In the genomic region with DNA sequence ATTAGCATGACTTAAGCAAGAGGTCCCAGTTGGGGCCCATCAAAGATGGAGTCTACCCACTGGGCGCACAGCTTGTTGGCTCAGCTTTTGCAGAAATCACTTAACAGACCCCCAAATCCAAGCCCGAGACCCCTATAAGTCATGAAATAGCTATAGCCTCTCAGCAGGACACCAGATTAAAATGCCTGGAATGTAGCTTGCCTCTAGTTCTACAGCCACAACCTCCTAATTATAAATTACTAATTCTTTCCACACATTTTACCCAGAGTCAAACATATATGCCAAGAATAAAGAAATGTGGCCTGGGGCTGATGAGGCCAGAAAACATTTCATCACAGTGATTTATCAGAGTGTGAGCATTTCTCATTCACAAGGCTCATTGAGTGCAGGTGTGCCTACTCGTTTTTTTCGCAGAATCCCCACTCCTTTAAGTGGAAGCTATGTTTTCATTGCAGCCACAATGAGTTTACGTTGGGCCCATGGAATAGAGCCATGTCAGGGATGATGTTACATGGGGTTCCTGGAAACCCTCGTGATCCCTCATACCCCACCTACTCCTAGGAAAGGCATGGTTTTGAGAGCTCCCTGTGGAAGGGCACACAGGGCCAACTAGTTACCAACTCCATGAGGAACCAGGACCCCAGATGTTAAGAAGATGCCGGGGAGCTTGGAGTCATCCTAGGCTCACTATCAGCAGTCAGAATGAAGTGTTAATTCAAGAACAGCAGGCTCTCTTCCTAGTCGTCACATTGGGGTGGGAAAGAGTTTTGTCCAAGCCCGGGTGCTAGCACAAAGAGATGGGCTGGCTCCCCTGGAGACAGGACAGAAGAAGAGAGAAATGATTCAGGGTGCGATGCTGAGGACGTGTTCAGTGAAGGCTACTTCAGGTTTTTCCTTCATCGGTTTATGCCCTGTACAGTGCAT, we compare ENCODE assay signal across 11 cellular contexts.
"Had no signal": no experiment of that assay in that cellular context is flagged by ENCODE, and none has a peak within 500 bp of the region (broad histone marks: within the 10 kb centered on the region; RNA-seq: fewer than 3 reads in every experiment).

No MANE protein-coding gene starts in this region.

- H2AFZ ChIP-seq: neural progenitor cell had no signal

- H3K9ac ChIP-seq: neural progenitor cell had no signal

- H3K27ac Mint-ChIP-seq: activated CD4-positive, alpha-beta memory T cell treated with anti-CD3 and anti-CD28 coated beads, Interleukin-2, amount 10 ng/mL, durations not matched to agents 7 days and 5 days; activated naive CD4-positive, alpha-beta T cell treated with anti-CD3 and anti-CD28 coated beads, Interleukin-2, amount 50 U/mL, for 24 hours; neural progenitor cell had no signal

- H3K4me3 Mint-ChIP-seq: activated CD4-positive, alpha-beta memory T cell treated with anti-CD3 and anti-CD28 coated beads, Interleukin-2, amount 10 ng/mL, durations not matched to agents 7 days and 5 days; activated naive CD4-positive, alpha-beta T cell treated with anti-CD3 and anti-CD28 coated beads, Interleukin-2, amount 50 U/mL, for 24 hours; neural progenitor cell had no signal

- H3K9me3 Mint-ChIP-seq: activated CD4-positive, alpha-beta memory T cell treated with anti-CD3 and anti-CD28 coated beads, Interleukin-2, amount 10 ng/mL, durations not matched to agents 7 days and 5 days; activated naive CD4-positive, alpha-beta T cell treated with anti-CD3 and anti-CD28 coated beads, Interleukin-2, amount 50 U/mL, for 24 hours had no signal

- H3K27me3 ChIP-seq: neural progenitor cell, pancreas, stomach, vagina had no signal

- H3K4me3 ChIP-seq: neural progenitor cell, pancreas, stomach, vagina had no signal

- ATAC-seq: pancreas had no signal

- H3K4me1 Mint-ChIP-seq: activated CD4-positive, alpha-beta memory T cell treated with anti-CD3 and anti-CD28 coated beads, Interleukin-2, amount 10 ng/mL, durations not matched to agents 7 days and 5 days; activated naive CD4-positive, alpha-beta T cell treated with anti-CD3 and anti-CD28 coated beads, Interleukin-2, amount 50 U/mL, for 24 hours had no signal

- H3K4me2 ChIP-seq: neural progenitor cell had no signal

- DNase-seq: activated CD4-positive, alpha-beta memory T cell treated with anti-CD3 and anti-CD28 coated beads, Interleukin-2, amount 10 ng/mL, durations not matched to agents 7 days and 5 days; activated CD4-positive, alpha-beta T cell treated with anti-CD3 and anti-CD28 coated beads for 1 hour; amniotic stem cell; pancreas; stimulated activated CD4-positive, alpha-beta T cell treated with anti-CD3 and anti-CD28 coated beads, Interleukin-15, amount 100 ng/mL, for 24 hours; stimulated activated CD4-positive, alpha-beta T cell treated with anti-CD3 and anti-CD28 coated beads, Interleukin-4, amount 100 ng/mL, for 4 hours; stomach; T-helper 9 cell had no signal

- H3K36me3 Mint-ChIP-seq: neural progenitor cell had no signal

- H3K36me3 ChIP-seq: neural progenitor cell, pancreas, stomach, vagina had no signal

- FAIRE-seq: pancreas had no signal

- H3K27ac ChIP-seq: neural progenitor cell, pancreas, stomach, vagina had no signal

- H3K9me3 ChIP-seq: pancreas, stomach, vagina had no signal

- H3K4me1 ChIP-seq: neural progenitor cell, pancreas had no signal
